Comparison of ENCODE assay signal across 18 cellular contexts in the genomic region with DNA sequence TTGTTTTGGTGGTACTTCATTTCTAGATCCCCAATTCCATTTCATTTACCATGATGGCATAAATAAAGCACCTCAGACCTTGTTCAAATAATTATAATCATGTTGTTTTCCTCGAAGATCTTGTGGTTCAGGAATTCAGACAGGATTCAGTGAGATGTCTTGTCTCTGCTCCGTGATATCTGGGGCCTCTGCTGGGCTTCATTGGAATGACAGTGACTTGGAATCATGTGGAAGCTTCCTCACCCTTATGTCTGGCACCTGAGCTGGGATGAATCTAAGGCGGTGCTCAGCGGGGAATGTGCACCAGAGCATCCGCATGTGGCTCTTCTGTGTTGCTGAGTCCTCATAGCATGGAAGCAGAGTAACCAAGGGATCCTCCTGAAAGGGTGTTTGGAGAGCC.
A peak's percentile ranks its signal among the peaks of the same experiment; 100 is the strongest.
DNase-seq lines count a peak whose midpoint lies in the region; ATAC-seq and TF ChIP-seq lines count a peak whose summit lies in the region.
"Had no signal": no experiment of that assay in that cellular context is flagged by ENCODE, and none has a peak within 500 bp of the region (broad histone marks: within the 10 kb centered on the region; RNA-seq: fewer than 3 reads in every experiment).

No MANE protein-coding gene starts in this region.

- H3K36me3 Mint-ChIP-seq in activated CD8-positive, alpha-beta T cell treated with anti-CD3 and anti-CD28 coated beads, Interleukin-2, amount 10 ng/mL, durations not matched to agents 7 days and 5 days (ENCODE audit: low read depth), result no peaks in the 10 kb centered on the region

- H3K4me3 ChIP-seq in BE2C (ENCODE audit: low read depth, low read length) (no peak overlapping the region), IMR-90 (ENCODE audit: insufficient read depth, low read depth, low read length) (no peak overlapping the region), astrocyte of the spinal cord (ENCODE audit: low read depth, low read length) (no peak overlapping the region)
- H3K4me3 ChIP-seq: mucosa of descending colon, ovary had no signal

- no peak overlapping the region for H2BK5ac ChIP-seq in IMR-90 (ENCODE audit: low read depth, low read length, poor library complexity, severe bottlenecking)

- no peak overlapping the region for H3K27ac Mint-ChIP-seq in activated CD8-positive, alpha-beta T cell treated with anti-CD3 and anti-CD28 coated beads, Interleukin-2, amount 10 ng/mL, durations not matched to agents 7 days and 5 days
- H3K27ac Mint-ChIP-seq: activated CD4-positive, alpha-beta T cell treated with anti-CD3 and anti-CD28 coated beads, Interleukin-2, amount 10 ng/mL, durations not matched to agents 7 days and 5 days; stimulated activated naive CD8-positive, alpha-beta T cell treated with anti-CD3 and anti-CD28 coated beads, Interleukin-15, Interleukin-2, amounts not matched to agents 100 ng/mL and 50 ng/mL, for 24 hours had no signal

- no peak overlapping the region for H3K4ac ChIP-seq in IMR-90 (ENCODE audit: low read depth, low read length)

- no TSS peak for BruUV-seq in IMR-90 (replicated peaks; lab: Mats Ljungman, UMichigan)

- H3K27me3 Mint-ChIP-seq in activated CD8-positive, alpha-beta T cell treated with anti-CD3 and anti-CD28 coated beads, Interleukin-2, amount 10 ng/mL, durations not matched to agents 7 days and 5 days (ENCODE audit: low read depth), result no peaks in the 10 kb centered on the region
- H3K27me3 Mint-ChIP-seq: activated CD4-positive, alpha-beta T cell treated with anti-CD3 and anti-CD28 coated beads, Interleukin-2, amount 10 ng/mL, durations not matched to agents 7 days and 5 days had no signal

- TF ChIP-seq CTCF in BE2C (IDR thresholded peaks at IDR 0.05; ENCODE audit: low read depth, low read length) (peak; percentile 16; the same call in 1 of the 2 replicates), IMR-90 (conservative IDR thresholded peaks at IDR 0.05; ENCODE audit: low read depth, low read length) (peak; percentile 24; the same call in 1 of the 2 replicates), astrocyte of the spinal cord (IDR thresholded peaks at IDR 0.05; ENCODE audit: low read depth, low read length) (peak; percentile 29)

- no peak overlapping the region for H3K56ac ChIP-seq in IMR-90 (ENCODE audit: extremely low read depth, insufficient read depth, low read length)

- H3K18ac ChIP-seq in IMR-90 (ENCODE audit: low read depth, low read length), result no peak overlapping the region

- H3K27ac ChIP-seq in IMR-90 (ENCODE audit: insufficient read depth, low read length), result no peak overlapping the region
- H3K27ac ChIP-seq: ovary had no signal

- H3K4me1 ChIP-seq in BE2C, result no peaks in the 10 kb centered on the region
- no peaks in the 10 kb centered on the region for H3K4me1 ChIP-seq in IMR-90 (ENCODE audit: control insufficient read depth, insufficient read depth, low read length)

- no peak overlapping the region for H3K9ac ChIP-seq in IMR-90 (ENCODE audit: low read depth, low read length)

- POLR2A ChIA-PET in IMR-90 (lab: Charles Lee; ENCODE audit: unreplicated experiment), result no interaction called here
- POLR2A ChIA-PET in activated CD8-positive, alpha-beta T cell treated with anti-CD3 and anti-CD28 coated beads, Interleukin-2, amount 10 ng/mL, durations not matched to agents 7 days and 5 days (lab: Charles Lee), result no interaction called here

- H4K8ac ChIP-seq in IMR-90 (ENCODE audit: low read depth in 2 of 2, low read length in 2 of 2), result no peak overlapping the region

- no peak overlapping the region for H2AK9ac ChIP-seq in IMR-90 (replicated peaks; ENCODE audit: low read depth, low read length, poor library complexity)

- no peak overlapping the region for H3K4me3 Mint-ChIP-seq in activated CD8-positive, alpha-beta T cell treated with anti-CD3 and anti-CD28 coated beads, Interleukin-2, amount 10 ng/mL, durations not matched to agents 7 days and 5 days
- H3K4me3 Mint-ChIP-seq: activated CD4-positive, alpha-beta T cell treated with anti-CD3 and anti-CD28 coated beads, Interleukin-2, amount 10 ng/mL, durations not matched to agents 7 days and 5 days; stimulated activated naive CD8-positive, alpha-beta T cell treated with anti-CD3 and anti-CD28 coated beads, Interleukin-15, Interleukin-2, amounts not matched to agents 100 ng/mL and 50 ng/mL, for 24 hours had no signal

- H3K9me1 ChIP-seq in IMR-90 (ENCODE audit: insufficient read depth, low read length), result no peaks in the 10 kb centered on the region

- ATAC-seq in IMR-90 (ENCODE audit: low read depth), result no peak
- ATAC-seq in GM21360 (IDR thresholded peaks at IDR 0.05; ENCODE audit: unreplicated experiment), result no peak
- ATAC-seq in activated CD8-positive, alpha-beta T cell treated with anti-CD3 and anti-CD28 coated beads, Interleukin-2, amount 10 ng/mL, durations not matched to agents 7 days and 5 days, result no peak
- ATAC-seq in HG03378 (IDR thresholded peaks at IDR 0.05; ENCODE audit: unreplicated experiment), result no peak
- ATAC-seq: mucosa of descending colon had no signal

- no peak overlapping the region for H2BK15ac ChIP-seq in IMR-90 (ENCODE audit: low read depth, low read length)

- no peak overlapping the region for H2BK120ac ChIP-seq in IMR-90 (ENCODE audit: low read depth, low read length)

- dilution Hi-C loops in IMR-90 (cut with HindIII; ENCODE audit: low sequenced_read_pairs, unreplicated experiment), result no loop called here

- H2BK20ac ChIP-seq in IMR-90 (ENCODE audit: low read depth, low read length), result no peak overlapping the region

- H4K20me1 ChIP-seq in IMR-90 (ENCODE audit: insufficient read depth, low read length), result no peaks in the 10 kb centered on the region

- no peaks in the 10 kb centered on the region for H3K4me1 Mint-ChIP-seq in activated CD8-positive, alpha-beta T cell treated with anti-CD3 and anti-CD28 coated beads, Interleukin-2, amount 10 ng/mL, durations not matched to agents 7 days and 5 days (ENCODE audit: low read depth)
- H3K4me1 Mint-ChIP-seq: activated CD4-positive, alpha-beta T cell treated with anti-CD3 and anti-CD28 coated beads, Interleukin-2, amount 10 ng/mL, durations not matched to agents 7 days and 5 days had no signal

- no peak overlapping the region for H4K91ac ChIP-seq in IMR-90 (ENCODE audit: insufficient read depth, low read depth, low read length)

- H3K9me3 Mint-ChIP-seq in activated CD8-positive, alpha-beta T cell treated with anti-CD3 and anti-CD28 coated beads, Interleukin-2, amount 10 ng/mL, durations not matched to agents 7 days and 5 days (ENCODE audit: insufficient read depth), result no peaks in the 10 kb centered on the region

- TF ChIP-seq RAD21 in IMR-90 (IDR thresholded peaks at IDR 0.05; ENCODE audit: low read length), result no peak

- H3K4me2 ChIP-seq in IMR-90 (ENCODE audit: low read depth, low read length), result no peak overlapping the region

- H3K23ac ChIP-seq in IMR-90 (ENCODE audit: low read depth, low read length), result no peak overlapping the region

- no peak overlapping the region for H4K5ac ChIP-seq in IMR-90 (ENCODE audit: low read depth, low read length)

- H2AK5ac ChIP-seq in IMR-90 (ENCODE audit: low read depth, low read length), result no peak overlapping the region

- 93% methylated on average over 3 of the region's 5 CpGs; no CpG with 5 or more reads in 1 of the 2 experiments for WGBS in IMR-90 (ENCODE audit: extremely low coverage in 2 of 2, insufficient read length in 1 of 2), 2 experiments

- H3K27me3 ChIP-seq in BE2C, result no peaks in the 10 kb centered on the region
- no peaks in the 10 kb centered on the region for H3K27me3 ChIP-seq in IMR-90 (ENCODE audit: control insufficient read depth, insufficient read depth, low read length)
- H3K27me3 ChIP-seq: ovary had no signal

- intact Hi-C loops in IMR-90 (cut with micrococcal nuclease), result no loop called here

- DNase-seq in BE2C, result no peak
- DNase-seq in IMR-90, result no peak
- no peak for DNase-seq in astrocyte of the spinal cord (ENCODE audit: low read depth, low spot score)
- DNase-seq in iPS-NIHi7 (ENCODE audit: extremely low spot score), result peak; percentile 35
- no peak for DNase-seq in activated CD8-positive, alpha-beta T cell treated with anti-CD3 and anti-CD28 coated beads, Interleukin-2, amount 10 ng/mL, durations not matched to agents 7 days and 5 days
- DNase-seq in NCI-H2107 (lab: John Stamatoyannopoulos, UW), result no peak
- DNase-seq: activated CD4-positive, alpha-beta T cell treated with anti-CD3 and anti-CD28 coated beads, Interleukin-2, amount 10 ng/mL, durations not matched to agents 7 days and 5 days; kidney glomerular epithelial cell; mucosa of descending colon; NCI-H1694 treated with DMSO at 0.1 percent for 48 hours; NCI-H524; ovary; RPMI8226; small intestine; T-helper 2 cell had no signal

- H3K36me3 ChIP-seq in BE2C (no peaks in the 10 kb centered on the region), IMR-90 (ENCODE audit: control insufficient read depth, insufficient read depth, low read length) (no peaks in the 10 kb centered on the region)
- H3K36me3 ChIP-seq: ovary had no signal

- TF ChIP-seq POLR2A in IMR-90 (IDR thresholded peaks at IDR 0.05; ENCODE audit: low read depth, low read length), result no peak

- H3K14ac ChIP-seq in IMR-90 (replicated peaks; ENCODE audit: low read depth, low read length), result no peak overlapping the region

- no peaks in the 10 kb centered on the region for H3K79me1 ChIP-seq in IMR-90 (ENCODE audit: low read depth in 1 of 2, low read length in 2 of 2)

- in situ Hi-C loops in IMR-90 (cut with MboI; ENCODE audit: low sequenced_read_pairs) (loop anchor here (25.0 kb wide), 1 partner anchor 273 kb away; no protein-coding TSS in a partner anchor), astrocyte of the spinal cord (cut with HindIII; ENCODE audit: low sequenced_read_pairs) (no loop called here)

- H3K9me3 ChIP-seq in BE2C, result no peaks in the 10 kb centered on the region
- no peaks in the 10 kb centered on the region for H3K9me3 ChIP-seq in IMR-90 (ENCODE audit: control insufficient read depth, insufficient read depth, low read length)
- H3K9me3 ChIP-seq: mucosa of descending colon, ovary had no signal

- CTCF ChIA-PET in IMR-90 (lab: Yijun Ruan, JAX), result no interaction called here
- CTCF ChIA-PET in activated CD8-positive, alpha-beta T cell treated with anti-CD3 and anti-CD28 coated beads, Interleukin-2, amount 10 ng/mL, durations not matched to agents 7 days and 5 days (lab: Charles Lee), result no interaction called here

- peak overlapping the region; percentile 6 for H2AFZ ChIP-seq in IMR-90 (replicated peaks; ENCODE audit: low read length, poor library complexity)

TF ChIP-seq in IMR-90, 13 proteins besides CTCF, POLR2A, EP300 and RAD21 (continues in another document):
- TF ChIP-seq MAFK (IDR thresholded peaks at IDR 0.05; ENCODE audit: low read depth, low read length) (no peak), MXI1 (IDR thresholded peaks at IDR 0.05; ENCODE audit: borderline replicate concordance, low read depth, low read length) (no peak)
- TF ChIP-seq, protein P1, sequence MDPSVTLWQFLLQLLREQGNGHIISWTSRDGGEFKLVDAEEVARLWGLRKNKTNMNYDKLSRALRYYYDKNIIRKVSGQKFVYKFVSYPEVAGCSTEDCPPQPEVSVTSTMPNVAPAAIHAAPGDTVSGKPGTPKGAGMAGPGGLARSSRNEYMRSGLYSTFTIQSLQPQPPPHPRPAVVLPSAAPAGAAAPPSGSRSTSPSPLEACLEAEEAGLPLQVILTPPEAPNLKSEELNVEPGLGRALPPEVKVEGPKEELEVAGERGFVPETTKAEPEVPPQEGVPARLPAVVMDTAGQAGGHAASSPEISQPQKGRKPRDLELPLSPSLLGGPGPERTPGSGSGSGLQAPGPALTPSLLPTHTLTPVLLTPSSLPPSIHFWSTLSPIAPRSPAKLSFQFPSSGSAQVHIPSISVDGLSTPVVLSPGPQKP (IDR thresholded peaks at IDR 0.05; ENCODE audit: borderline replicate concordance, low read depth, low read length), result no peak
